In the genomic region with DNA sequence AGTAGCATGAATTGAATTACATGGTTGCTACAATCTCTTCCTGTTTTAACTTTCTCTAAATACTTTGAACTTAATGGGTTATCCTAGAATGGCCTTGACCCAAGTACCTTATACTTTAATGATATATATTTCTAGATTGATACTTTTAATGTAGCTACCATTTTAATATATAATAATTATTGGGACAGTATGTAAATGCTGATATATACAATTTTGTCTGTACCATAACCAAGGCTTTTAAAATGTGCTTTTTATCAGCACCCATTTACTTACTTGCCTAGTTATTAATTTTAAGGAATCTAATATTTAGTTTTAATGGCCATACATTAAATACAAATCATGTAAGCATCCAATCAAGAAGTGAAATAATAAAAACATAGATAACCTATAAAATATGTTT, we compare ENCODE assay signal across 26 cellular contexts. TPM values are rescaled to one million over a fixed set of nuclear protein-coding genes. Genes with fewer than 3 reads are reported as not detected.
DNase-seq lines count a peak whose midpoint lies in the region; ATAC-seq, FAIRE-seq and TF ChIP-seq lines count a peak whose summit lies in the region.
"Had no signal": no experiment of that assay in that cellular context is flagged by ENCODE, and none has a peak within 500 bp of the region (broad histone marks: within the 10 kb centered on the region; RNA-seq: fewer than 3 reads in every experiment).

No MANE protein-coding gene starts in this region.

- TF ChIP-seq RAD21 in HepG2 (CRISPR knock-in tag; IDR thresholded peaks at IDR 0.05) = no peak

- no TSS peak for BruUV-seq in HepG2 (replicated peaks; lab: Mats Ljungman, UMichigan)

- H3K4me3 ChIP-seq in HepG2 (replicated peaks in 1 of 3; ENCODE audit: insufficient read depth in 1 of 3, low read depth in 2 of 3, low read length in 3 of 3) (no peak overlapping the region), right lobe of liver (no peak overlapping the region), Loucy (ENCODE audit: low read length, poor library complexity, severe bottlenecking) (no peak overlapping the region), gastrocnemius medialis (no peak overlapping the region)
- H3K4me3 ChIP-seq: GM23248 had no signal

- H3K4me1 ChIP-seq in HepG2 (ENCODE audit: insufficient read depth, low read length) = peaks cover 50% of the 10 kb centered on the region
- H3K4me1 ChIP-seq in right lobe of liver = peaks cover 0 to 32% (median 16%) of the 10 kb centered on the region in 4 donors
- peaks cover 47% of the 10 kb centered on the region for H3K4me1 ChIP-seq in Loucy (ENCODE audit: insufficient read depth, low read length, poor library complexity, severe bottlenecking)
- peaks cover 39 to 45% of the 10 kb centered on the region in 2 donors for H3K4me1 ChIP-seq in gastrocnemius medialis

- DNase-seq in HepG2 (ENCODE audit: low spot score) = no peak
- DNase-seq in right lobe of liver = no peak
- no peak for DNase-seq in central memory CD8-positive, alpha-beta T cell (ENCODE audit: low spot score in 2 of 2)
- DNase-seq in gastrocnemius medialis = no peak
- no peak for DNase-seq in activated CD4-positive, alpha-beta T cell treated with anti-CD3 and anti-CD28 coated beads, Interleukin-2, amount 50 U/mL, for 4 hours
- DNase-seq: DND-41; H9; HFFc6; NCI-H1092 treated with DMSO at 0.1 percent for 48 hours; NCI-H146; NCI-H2029 treated with DMSO at 0.1 percent for 48 hours; NCI-H2171; NCI-H345; NCI-H524; NCI-H774; NK-92 treated with Interleukin-12 subunit alpha and Interleukin-12 subunit beta, amount 100 ng/mL, for 24 hours; SK-N-SH had no signal

- no peak for ATAC-seq in HepG2
- no peak for ATAC-seq in right lobe of liver
- no peak for ATAC-seq in central memory CD8-positive, alpha-beta T cell (replicated peaks; ENCODE audit: extremely low read depth, poor library complexity, severe bottlenecking)
- no peak for ATAC-seq in gastrocnemius medialis
- no peak for ATAC-seq in HG02571 (IDR thresholded peaks at IDR 0.05; ENCODE audit: unreplicated experiment)
- no peak for ATAC-seq in GM21717 (IDR thresholded peaks at IDR 0.05; ENCODE audit: unreplicated experiment)
- ATAC-seq: Panc1 had no signal

- no peak overlapping the region for H3K27ac ChIP-seq in HepG2 (ENCODE audit: extremely low read length, insufficient read depth, low read length)
- no peak overlapping the region for H3K27ac ChIP-seq in right lobe of liver
- H3K27ac ChIP-seq in gastrocnemius medialis = peak overlapping the region; percentile 12 to 69 (median 48)
- H3K27ac ChIP-seq: C4-2B had no signal

- peak overlapping the region; percentile 76 for H3K27ac Mint-ChIP-seq in central memory CD8-positive, alpha-beta T cell (ENCODE audit: low read depth)
- H3K27ac Mint-ChIP-seq: H9, HFFc6 had no signal

- H3K9me3 ChIP-seq in HepG2 (ENCODE audit: low read length) (no peaks in the 10 kb centered on the region), right lobe of liver (no peaks in the 10 kb centered on the region), Loucy (ENCODE audit: insufficient read depth, low read depth, low read length) (0 out of 2 replicates have a peak, but pooled peaks cover 4% of the 10 kb centered on the region), gastrocnemius medialis (no peaks in the 10 kb centered on the region)
- H3K9me3 ChIP-seq: SK-N-SH had no signal

- H3F3A ChIP-seq in Loucy (ENCODE audit: low read depth) = peaks cover 7% of the 10 kb centered on the region; the same call in 1 of the 2 replicates

- intact Hi-C loops in HepG2 (cut with micrococcal nuclease; ENCODE audit: unreplicated experiment) = no loop called here
- intact Hi-C loops in right lobe of liver (cut with DNase I) = no loop called here
- intact Hi-C loops in gastrocnemius medialis (cut with DNase I; ENCODE audit: low total_unique reads) = no loop called here

- in situ Hi-C loops in HepG2 (cut with HindIII; ENCODE audit: extremely low pct_ligation_motif_present, low pct_unique_long_range_greater_than_20kb) (no loop called here), gastrocnemius medialis (cut with MboI; ENCODE audit: low sequenced_read_pairs in 4 of 4) (no loop called here)

- no peak for TF ChIP-seq CTCF in HepG2 (CRISPR knock-in tag; IDR thresholded peaks at IDR 0.05)
- no peak for TF ChIP-seq CTCF in right lobe of liver (IDR thresholded peaks at IDR 0.05)
- no peak for TF ChIP-seq CTCF in Loucy (conservative IDR thresholded peaks at IDR 0.05; ENCODE audit: low read length)
- TF ChIP-seq CTCF in gastrocnemius medialis (IDR thresholded peaks at IDR 0.05 in 4 of 5, conservative IDR thresholded peaks at IDR 0.05 in 1 of 5) = no peak

- H3K79me2 ChIP-seq in HepG2 (ENCODE audit: insufficient read depth, low read length) = peaks cover 76% of the 10 kb centered on the region
- peaks cover 95% of the 10 kb centered on the region for H3K79me2 ChIP-seq in Loucy (ENCODE audit: insufficient read depth, low read length)

- FAIRE-seq in HepG2 (lab: Jason Lieb, UNC) = no peak
- FAIRE-seq: A204.1, GM12891 had no signal

- H3K4me2 ChIP-seq in HepG2 (ENCODE audit: low read depth, low read length) = no peak overlapping the region
- peak overlapping the region; percentile 41 for H3K4me2 ChIP-seq in Loucy (ENCODE audit: low read depth, low read length, poor library complexity, severe bottlenecking)
- H3K4me2 ChIP-seq: SK-N-SH had no signal

- H3K36me3 ChIP-seq in HepG2 (replicated peaks in 1 of 2; ENCODE audit: control insufficient read depth in 1 of 2, insufficient read depth in 2 of 2, low read length in 2 of 2) = peaks cover 9 to 24% of the 10 kb centered on the region in 2 experiments; a peak in 4 of 5 replicates
- H3K36me3 ChIP-seq in right lobe of liver = peaks cover 0 to 5% (median 0%) of the 10 kb centered on the region in 4 donors
- peaks cover 44% of the 10 kb centered on the region for H3K36me3 ChIP-seq in Loucy (ENCODE audit: insufficient read depth, low read length)
- H3K36me3 ChIP-seq in gastrocnemius medialis = peaks cover 0 to 24% of the 10 kb centered on the region in 2 donors

- H3K4me1 Mint-ChIP-seq in central memory CD8-positive, alpha-beta T cell = peaks cover 78% of the 10 kb centered on the region

- POLR2A ChIA-PET in HepG2 (lab: Yijun Ruan, JAX) = no interaction called here

- H3K9me2 ChIP-seq in Loucy (replicated peaks; ENCODE audit: low read depth, low read length) = no peaks in the 10 kb centered on the region
- H3K9me2 ChIP-seq: SK-N-SH had no signal

- no peak overlapping the region for H3K4me3 Mint-ChIP-seq in central memory CD8-positive, alpha-beta T cell
- H3K4me3 Mint-ChIP-seq: H9, HFFc6, IgD-negative memory B cell had no signal

- H4K20me1 ChIP-seq in HepG2 (ENCODE audit: insufficient read depth, low read length) (0 out of 2 replicates have a peak, but pooled peaks cover 7% of the 10 kb centered on the region), Loucy (ENCODE audit: insufficient read depth, low read length, poor library complexity, severe bottlenecking) (peaks cover 86% of the 10 kb centered on the region)

- TF ChIP-seq EP300 in HepG2 (IDR thresholded peaks at IDR 0.05; ENCODE audit: low read depth in 2 of 2, low read length in 2 of 2) = no peak
- no peak for TF ChIP-seq EP300 in HepG2 (CRISPR knock-in tag; IDR thresholded peaks at IDR 0.05; ENCODE audit: borderline replicate concordance)

- CTCF ChIA-PET in HepG2 (lab: Yijun Ruan, JAX; ENCODE audit: low intra/inter-chr PET ratio, low total read pairs) = no interaction called here

- H2AFZ ChIP-seq in HepG2 (ENCODE audit: low read length) (no peak overlapping the region), Loucy (ENCODE audit: low read length) (no peak overlapping the region)
- H2AFZ ChIP-seq: GM23248 had no signal

- H3K27me3 ChIP-seq in HepG2 (ENCODE audit: control insufficient read depth in 1 of 2, insufficient read depth in 2 of 2, low read length in 2 of 2) (no peaks in the 10 kb centered on the region), right lobe of liver (no peaks in the 10 kb centered on the region), Loucy (ENCODE audit: insufficient read depth, low read length, poor library complexity, severe bottlenecking) (no peaks in the 10 kb centered on the region), gastrocnemius medialis (no peaks in the 10 kb centered on the region)

- H3K9ac ChIP-seq in HepG2 (ENCODE audit: insufficient read depth, low read depth, low read length) = no peak overlapping the region
- no peak overlapping the region for H3K9ac ChIP-seq in Loucy (ENCODE audit: low read depth, low read length, poor library complexity, severe bottlenecking)
- H3K9ac ChIP-seq: GM23248, SK-N-SH had no signal

- peaks cover 45% of the 10 kb centered on the region for H3K36me3 Mint-ChIP-seq in central memory CD8-positive, alpha-beta T cell (ENCODE audit: insufficient read depth)

- TF ChIP-seq POLR2A in HepG2 (IDR thresholded peaks at IDR 0.05; ENCODE audit: insufficient read depth in 1 of 2, low read depth in 2 of 2, low read length in 2 of 2) = no peak
- no peak for TF ChIP-seq POLR2A in right lobe of liver (IDR thresholded peaks at IDR 0.05)
- TF ChIP-seq POLR2A in gastrocnemius medialis (IDR thresholded peaks at IDR 0.05) = no peak

- no peaks in the 10 kb centered on the region for H3K9me3 Mint-ChIP-seq in central memory CD8-positive, alpha-beta T cell
- H3K9me3 Mint-ChIP-seq: H9, HFFc6, IgD-negative memory B cell had no signal

- no peaks in the 10 kb centered on the region for H3K27me3 Mint-ChIP-seq in central memory CD8-positive, alpha-beta T cell
- H3K27me3 Mint-ChIP-seq: IgD-negative memory B cell had no signal

RNA-seq across cellular contexts. Expression of a gene that starts 13.4 kb away (rescaled TPM):
- total RNA-seq in HepG2 (2016; rRNA removed; fragmentation: Illumina TruSeq; extraction: Trizol) (20.8 and 28.9 TPM in 2 replicates), right lobe of liver (10 to 100 TPM; 19.0 to 29.6 (median 23.5) TPM), gastrocnemius medialis (10 to 100 TPM; 54.4 to 67.6 (median 60.0) TPM)
- 2.6 and 3.3 TPM in 2 replicates for total RNA-seq in HepG2 (2016; cell fraction: cytosol; rRNA removed; fragmentation: Illumina TruSeq; extraction: Trizol; ENCODE audit: low read depth)
- total RNA-seq in HepG2 (2016; cell fraction: insoluble cytoplasmic fraction; rRNA removed; fragmentation: Illumina TruSeq; extraction: Trizol) = 21.2 and 27.9 TPM in 2 replicates
- 9.1 and 10.1 TPM in 2 replicates for total RNA-seq in HepG2 (2016; cell fraction: membrane; rRNA removed; fragmentation: Illumina TruSeq; extraction: Trizol)
- total RNA-seq in HepG2 (2016; cell fraction: nucleus; rRNA removed; fragmentation: Illumina TruSeq; extraction: Trizol) = 17.6 and 20.7 TPM in 2 replicates
- polyA plus RNA-seq in HepG2 (2011; rRNA removed) = 31.8 and 33.4 TPM in 2 replicates
- 23.7 and 24.9 TPM in 2 replicates for polyA plus RNA-seq in HepG2 (2011; cell fraction: cytosol; rRNA removed)
- polyA plus RNA-seq in HepG2 (2011; cell fraction: nucleus; rRNA removed) = 27.2 and 33.2 TPM in 2 replicates
- 17.6 and 21.9 TPM in 2 replicates for polyA plus RNA-seq in HepG2 (2012)
- 0.47 and 0.53 TPM in 2 replicates for polyA plus RNA-seq in HepG2 (2016; cell fraction: cytosol; fragmentation: Illumina TruSeq; extraction: Trizol; ENCODE audit: low read depth)
- 22.0 and 23.3 TPM in 2 replicates for polyA plus RNA-seq in HepG2 (2016; cell fraction: insoluble cytoplasmic fraction; fragmentation: Illumina TruSeq; extraction: Trizol; ENCODE audit: low read depth)
- polyA plus RNA-seq in HepG2 (2016; cell fraction: membrane; fragmentation: Illumina TruSeq; extraction: Trizol; ENCODE audit: low read depth) = 3.1 and 4.1 TPM in 2 replicates
- 21.7 and 22.1 TPM in 2 replicates for polyA plus RNA-seq in HepG2 (2016; cell fraction: nucleus; fragmentation: Illumina TruSeq; extraction: Trizol; ENCODE audit: insufficient read depth, low read depth)
- polyA minus RNA-seq in HepG2 (2011; rRNA and poly(A)+ RNA removed; ENCODE audit: low replicate concordance) = 188 and 239 TPM in 2 replicates
- 49.5 and 56.5 TPM in 2 replicates for polyA minus RNA-seq in HepG2 (2011; cell fraction: cytosol; rRNA and poly(A)+ RNA removed)
- 32.8 and 43.5 TPM in 2 replicates for polyA minus RNA-seq in HepG2 (2011; cell fraction: nucleus; rRNA and poly(A)+ RNA removed)

RNA-seq across cellular contexts. Expression of a gene that starts 36.7 kb away (rescaled TPM):
- total RNA-seq in HepG2 (2016; rRNA removed; fragmentation: Illumina TruSeq; extraction: Trizol) = 2.1 and 5.1 TPM in 2 replicates
- total RNA-seq in HepG2 (2016; cell fraction: cytosol; rRNA removed; fragmentation: Illumina TruSeq; extraction: Trizol; ENCODE audit: low read depth) = 0.71 and 0.81 TPM in 2 replicates
- 1.9 and 5.7 TPM in 2 replicates for total RNA-seq in HepG2 (2016; cell fraction: insoluble cytoplasmic fraction; rRNA removed; fragmentation: Illumina TruSeq; extraction: Trizol)
- total RNA-seq in HepG2 (2016; cell fraction: membrane; rRNA removed; fragmentation: Illumina TruSeq; extraction: Trizol) = 1.1 TPM in 2 replicates
- total RNA-seq in HepG2 (2016; cell fraction: nucleus; rRNA removed; fragmentation: Illumina TruSeq; extraction: Trizol) = 4.8 and 6.4 TPM in 2 replicates
- 1.4 and 2.0 TPM in 2 replicates for polyA plus RNA-seq in HepG2 (2011; rRNA removed)
- polyA plus RNA-seq in HepG2 (2011; cell fraction: cytosol; rRNA removed) = 1.3 and 1.9 TPM in 2 replicates
- 0.76 and 0.92 TPM in 2 replicates for polyA plus RNA-seq in HepG2 (2011; cell fraction: nucleus; rRNA removed)
- polyA plus RNA-seq in HepG2 (2012) = 0.63 and 1.3 TPM in 2 replicates
- polyA plus RNA-seq in HepG2 (2016; cell fraction: cytosol; fragmentation: Illumina TruSeq; extraction: Trizol; ENCODE audit: low read depth) = 0.66 and 0.72 TPM in 2 replicates
- 2.1 and 2.5 TPM in 2 replicates for polyA plus RNA-seq in HepG2 (2016; cell fraction: insoluble cytoplasmic fraction; fragmentation: Illumina TruSeq; extraction: Trizol; ENCODE audit: low read depth)
- 0.92 and 1.4 TPM in 2 replicates for polyA plus RNA-seq in HepG2 (2016; cell fraction: membrane; fragmentation: Illumina TruSeq; extraction: Trizol; ENCODE audit: low read depth)
- polyA plus RNA-seq in HepG2 (2016; cell fraction: nucleus; fragmentation: Illumina TruSeq; extraction: Trizol; ENCODE audit: insufficient read depth, low read depth) = 8.2 and 9.1 TPM in 2 replicates
- polyA minus RNA-seq in HepG2 (2011; rRNA and poly(A)+ RNA removed; ENCODE audit: low replicate concordance) = 0.37 and 3.1 TPM in 2 replicates
- polyA minus RNA-seq in HepG2 (2011; cell fraction: cytosol; rRNA and poly(A)+ RNA removed) = 0.40 and 0.88 TPM in 2 replicates
- polyA minus RNA-seq in HepG2 (2011; cell fraction: nucleus; rRNA and poly(A)+ RNA removed) = 0.77 and 1.1 TPM in 2 replicates
- total RNA-seq in right lobe of liver = 10 to 100 TPM in 1 of 6 experiments, 1 to 10 TPM in 5; 1.8 to 13.8 (median 6.6) TPM
- total RNA-seq in gastrocnemius medialis = 10 to 100 TPM in 3 of 4 donors, 1 to 10 TPM in 1; 5.9 to 17.1 (median 14.0) TPM
- polyA plus RNA-seq: IgD-negative memory B cell had no signal

RNA-seq across cellular contexts. Expression of a gene that starts 37.4 kb away (rescaled TPM):
- total RNA-seq in HepG2 (2016; rRNA removed; fragmentation: Illumina TruSeq; extraction: Trizol) (8.0 and 11.5 TPM in 2 replicates), right lobe of liver (1 to 10 TPM; 1.6 to 3.3 (median 1.9) TPM), gastrocnemius medialis (1 to 10 TPM; 1.4 to 3.3 (median 1.7) TPM)
- total RNA-seq in HepG2 (2016; cell fraction: cytosol; rRNA removed; fragmentation: Illumina TruSeq; extraction: Trizol; ENCODE audit: low read depth) = 1.3 and 1.4 TPM in 2 replicates
- total RNA-seq in HepG2 (2016; cell fraction: insoluble cytoplasmic fraction; rRNA removed; fragmentation: Illumina TruSeq; extraction: Trizol) = 7.3 and 9.5 TPM in 2 replicates
- 5.6 and 5.7 TPM in 2 replicates for total RNA-seq in HepG2 (2016; cell fraction: membrane; rRNA removed; fragmentation: Illumina TruSeq; extraction: Trizol)
- total RNA-seq in HepG2 (2016; cell fraction: nucleus; rRNA removed; fragmentation: Illumina TruSeq; extraction: Trizol) = 3.4 and 4.6 TPM in 2 replicates
- 2.3 and 2.7 TPM in 2 replicates for polyA plus RNA-seq in HepG2 (2011; rRNA removed)
- polyA plus RNA-seq in HepG2 (2011; cell fraction: cytosol; rRNA removed) = 2.3 and 2.9 TPM in 2 replicates
- 1.4 and 1.5 TPM in 2 replicates for polyA plus RNA-seq in HepG2 (2011; cell fraction: nucleus; rRNA removed)
- 4.4 and 6.4 TPM in 2 replicates for polyA plus RNA-seq in HepG2 (2012)
- polyA plus RNA-seq in HepG2 (2016; cell fraction: cytosol; fragmentation: Illumina TruSeq; extraction: Trizol; ENCODE audit: low read depth) = 1.1 and 1.4 TPM in 2 replicates
- polyA plus RNA-seq in HepG2 (2016; cell fraction: insoluble cytoplasmic fraction; fragmentation: Illumina TruSeq; extraction: Trizol; ENCODE audit: low read depth) = 12.5 and 13.5 TPM in 2 replicates
- 3.2 and 5.2 TPM in 2 replicates for polyA plus RNA-seq in HepG2 (2016; cell fraction: membrane; fragmentation: Illumina TruSeq; extraction: Trizol; ENCODE audit: low read depth)
- 6.1 and 6.6 TPM in 2 replicates for polyA plus RNA-seq in HepG2 (2016; cell fraction: nucleus; fragmentation: Illumina TruSeq; extraction: Trizol; ENCODE audit: insufficient read depth, low read depth)
- polyA minus RNA-seq in HepG2 (2011; rRNA and poly(A)+ RNA removed; ENCODE audit: low replicate concordance) = 5.8 and 20.0 TPM in 2 replicates
- polyA minus RNA-seq in HepG2 (2011; cell fraction: cytosol; rRNA and poly(A)+ RNA removed) = 2.1 and 2.3 TPM in 2 replicates
- 1.4 and 1.7 TPM in 2 replicates for polyA minus RNA-seq in HepG2 (2011; cell fraction: nucleus; rRNA and poly(A)+ RNA removed)

RNA-seq across cellular contexts. Expression of a gene that starts 37.9 kb away (rescaled TPM):
- total RNA-seq in HepG2 (2016; rRNA removed; fragmentation: Illumina TruSeq; extraction: Trizol) (9.7 and 12.0 TPM in 2 replicates), right lobe of liver (1 to 10 TPM; 6.0 to 9.0 (median 7.0) TPM), gastrocnemius medialis (10 to 100 TPM in 1 of 4 donors, 1 to 10 TPM in 3; 6.5 to 11.2 (median 8.4) TPM)
- 2.7 and 3.8 TPM in 2 replicates for total RNA-seq in HepG2 (2016; cell fraction: cytosol; rRNA removed; fragmentation: Illumina TruSeq; extraction: Trizol; ENCODE audit: low read depth)
- total RNA-seq in HepG2 (2016; cell fraction: insoluble cytoplasmic fraction; rRNA removed; fragmentation: Illumina TruSeq; extraction: Trizol) = 11.0 TPM in 2 replicates
- total RNA-seq in HepG2 (2016; cell fraction: membrane; rRNA removed; fragmentation: Illumina TruSeq; extraction: Trizol) = 3.2 and 4.5 TPM in 2 replicates
- total RNA-seq in HepG2 (2016; cell fraction: nucleus; rRNA removed; fragmentation: Illumina TruSeq; extraction: Trizol) = 9.5 and 10.7 TPM in 2 replicates
- 7.7 and 8.5 TPM in 2 replicates for polyA plus RNA-seq in HepG2 (2011; rRNA removed)
- polyA plus RNA-seq in HepG2 (2011; cell fraction: cytosol; rRNA removed) = 3.2 and 3.9 TPM in 2 replicates
- polyA plus RNA-seq in HepG2 (2011; cell fraction: nucleus; rRNA removed) = 19.9 and 25.7 TPM in 2 replicates
- polyA plus RNA-seq in HepG2 (2012) = 5.9 and 7.4 TPM in 2 replicates
- polyA plus RNA-seq in HepG2 (2016; cell fraction: cytosol; fragmentation: Illumina TruSeq; extraction: Trizol; ENCODE audit: low read depth) = 0.76 and 0.99 TPM in 2 replicates
- polyA plus RNA-seq in HepG2 (2016; cell fraction: insoluble cytoplasmic fraction; fragmentation: Illumina TruSeq; extraction: Trizol; ENCODE audit: low read depth) = 7.3 and 8.2 TPM in 2 replicates
- 1.7 and 1.8 TPM in 2 replicates for polyA plus RNA-seq in HepG2 (2016; cell fraction: membrane; fragmentation: Illumina TruSeq; extraction: Trizol; ENCODE audit: low read depth)
- polyA plus RNA-seq in HepG2 (2016; cell fraction: nucleus; fragmentation: Illumina TruSeq; extraction: Trizol; ENCODE audit: insufficient read depth, low read depth) = 25.9 and 26.7 TPM in 2 replicates
- polyA minus RNA-seq in HepG2 (2011; rRNA and poly(A)+ RNA removed; ENCODE audit: low replicate concordance) = 6.5 and 29.5 TPM in 2 replicates
- 4.1 and 4.3 TPM in 2 replicates for polyA minus RNA-seq in HepG2 (2011; cell fraction: cytosol; rRNA and poly(A)+ RNA removed)
- polyA minus RNA-seq in HepG2 (2011; cell fraction: nucleus; rRNA and poly(A)+ RNA removed) = 33.3 and 38.8 TPM in 2 replicates

RNA-seq across cellular contexts. Expression of a gene that starts 55.1 kb away (rescaled TPM):
- total RNA-seq in HepG2 (2016; rRNA removed; fragmentation: Illumina TruSeq; extraction: Trizol) (0.27 TPM in 1 of 2 replicates, not detected in the other), right lobe of liver (under 1 TPM in 5 of 6 experiments, not detected in 1; 0.06 to 0.73 (median 0.13) TPM), gastrocnemius medialis (under 1 TPM in 1 of 4 donors, not detected in 3; 0.32 TPM)
- total RNA-seq in HepG2 (2016; cell fraction: cytosol; rRNA removed; fragmentation: Illumina TruSeq; extraction: Trizol; ENCODE audit: low read depth) = not detected in 2 replicates
- 0.04 and 0.09 TPM in 2 replicates for total RNA-seq in HepG2 (2016; cell fraction: insoluble cytoplasmic fraction; rRNA removed; fragmentation: Illumina TruSeq; extraction: Trizol)
- 0.07 TPM in 1 of 2 replicates, not detected in the other for total RNA-seq in HepG2 (2016; cell fraction: membrane; rRNA removed; fragmentation: Illumina TruSeq; extraction: Trizol)
- total RNA-seq in HepG2 (2016; cell fraction: nucleus; rRNA removed; fragmentation: Illumina TruSeq; extraction: Trizol) = 0.09 and 0.22 TPM in 2 replicates
- polyA plus RNA-seq in HepG2 (2011; rRNA removed) = 0.03 TPM in 2 replicates
- not detected in 2 replicates for polyA plus RNA-seq in HepG2 (2011; cell fraction: cytosol; rRNA removed)
- polyA plus RNA-seq in HepG2 (2011; cell fraction: nucleus; rRNA removed) = 0.09 and 0.11 TPM in 2 replicates
- polyA plus RNA-seq in HepG2 (2012) = 0.03 TPM in 1 of 2 replicates, not detected in the other
- polyA plus RNA-seq in HepG2 (2016; cell fraction: cytosol; fragmentation: Illumina TruSeq; extraction: Trizol; ENCODE audit: low read depth) = not detected in 2 replicates
- not detected in 2 replicates for polyA plus RNA-seq in HepG2 (2016; cell fraction: insoluble cytoplasmic fraction; fragmentation: Illumina TruSeq; extraction: Trizol; ENCODE audit: low read depth)
- not detected in 2 replicates for polyA plus RNA-seq in HepG2 (2016; cell fraction: membrane; fragmentation: Illumina TruSeq; extraction: Trizol; ENCODE audit: low read depth)
- 1.1 and 1.3 TPM in 2 replicates for polyA plus RNA-seq in HepG2 (2016; cell fraction: nucleus; fragmentation: Illumina TruSeq; extraction: Trizol; ENCODE audit: insufficient read depth, low read depth)
- polyA minus RNA-seq in HepG2 (2011; rRNA and poly(A)+ RNA removed; ENCODE audit: low replicate concordance) = 0.47 TPM in 1 of 2 replicates, not detected in the other
- polyA minus RNA-seq in HepG2 (2011; cell fraction: cytosol; rRNA and poly(A)+ RNA removed) = not detected in 2 replicates
- 0.37 and 0.52 TPM in 2 replicates for polyA minus RNA-seq in HepG2 (2011; cell fraction: nucleus; rRNA and poly(A)+ RNA removed)
- polyA plus RNA-seq: GM23248, IgD-negative memory B cell had no signal

Comparison
In these comparisons a context has a peak if more than half of its experiments do, and no peak if none do; other contexts are left out.
1. H3K27ac ChIP-seq: peak in gastrocnemius medialis (4 of 4); none in HepG2 (single experiment) and right lobe of liver (0 of 3).